Comparison of ENCODE assay signal across 23 cellular contexts in genomic region chr1:243474906-243475305, GRCh38.
"Had no signal": no experiment of that assay in that cellular context is flagged by ENCODE, and none has a peak within 500 bp of the region (broad histone marks: within the 10 kb centered on the region; RNA-seq: fewer than 3 reads in every experiment).

No MANE protein-coding gene starts in this region.

- H3K27me3 Mint-ChIP-seq: activated naive CD8-positive, alpha-beta T cell; effector memory CD8-positive, alpha-beta T cell; T-cell had no signal

- DNase-seq: activated CD4-positive, alpha-beta T cell treated with anti-CD3 and anti-CD28 coated beads for 48 hours; activated CD4-positive, alpha-beta T cell treated with anti-CD3 and anti-CD28 coated beads, Interleukin-2, amount 50 U/mL, for 48 hours; activated CD8-positive, alpha-beta memory T cell treated with anti-CD3 and anti-CD28 coated beads for 24 hours; activated effector memory CD4-positive, alpha-beta T cell treated with Interleukin-2 at 50 U/mL for 16 hours; activated naive CD4-positive, alpha-beta T cell treated with Interleukin-2 at 50 U/mL for 16 hours; body of pancreas; cerebellar nuclear complex; effector memory CD8-positive, alpha-beta T cell; left ventricle myocardium inferior; naive B cell; spleen; stimulated activated CD4-positive, alpha-beta T cell treated with anti-CD3 and anti-CD28 coated beads, Interleukin-2, amount 100 ng/mL, for 48 hours; stimulated activated naive CD4-positive, alpha-beta T cell treated with Interleukin-2 at 50 U/mL for 16 hours; T-cell; testis; transverse colon had no signal

- H3K27ac Mint-ChIP-seq: activated naive CD8-positive, alpha-beta T cell; effector memory CD8-positive, alpha-beta T cell; naive B cell; T-cell had no signal

- H3K27me3 ChIP-seq: body of pancreas, cardiac muscle cell, dorsolateral prefrontal cortex, spleen, testis, transverse colon had no signal

- H3K27ac ChIP-seq: body of pancreas, cardiac muscle cell, coronary artery, left ventricle myocardium inferior, testis had no signal

- FAIRE-seq: endothelial cell of umbilical vein, islet of Langerhans had no signal

- H3K4me3 Mint-ChIP-seq: activated naive CD8-positive, alpha-beta T cell; effector memory CD8-positive, alpha-beta T cell; T-cell had no signal

- H3K36me3 ChIP-seq: cardiac muscle cell, left ventricle myocardium inferior, transverse colon had no signal

- H3K4me3 ChIP-seq: body of pancreas, cardiac muscle cell, coronary artery, lung, spleen, transverse colon had no signal

- H3K4me1 ChIP-seq: body of pancreas, testis had no signal

- H3K9me3 ChIP-seq: body of pancreas, left ventricle myocardium inferior, spleen, testis, transverse colon had no signal
